Comparison of ENCODE assay signal across 1 cellular context in genomic region chr4:112896326-112896892, GRCh38.
TF ChIP-seq lines count a peak whose summit lies in the region.

No MANE protein-coding gene starts in this region.

TF ChIP-seq in IMR-90, 13 proteins besides CTCF, POLR2A, EP300 and RAD21:
- TF ChIP-seq ELK1 (IDR thresholded peaks at IDR 0.05; ENCODE audit: borderline replicate concordance, low read depth, low read length): no peak
- TF ChIP-seq BHLHE40 (IDR thresholded peaks at IDR 0.05; ENCODE audit: low read depth, low read length): no peak
- TF ChIP-seq MAZ (IDR thresholded peaks at IDR 0.05; ENCODE audit: borderline replicate concordance, low read depth, low read length): no peak
- TF ChIP-seq, protein P1, sequence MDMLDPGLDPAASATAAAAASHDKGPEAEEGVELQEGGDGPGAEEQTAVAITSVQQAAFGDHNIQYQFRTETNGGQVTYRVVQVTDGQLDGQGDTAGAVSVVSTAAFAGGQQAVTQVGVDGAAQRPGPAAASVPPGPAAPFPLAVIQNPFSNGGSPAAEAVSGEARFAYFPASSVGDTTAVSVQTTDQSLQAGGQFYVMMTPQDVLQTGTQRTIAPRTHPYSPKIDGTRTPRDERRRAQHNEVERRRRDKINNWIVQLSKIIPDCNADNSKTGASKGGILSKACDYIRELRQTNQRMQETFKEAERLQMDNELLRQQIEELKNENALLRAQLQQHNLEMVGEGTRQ (IDR thresholded peaks at IDR 0.05; ENCODE audit: low read depth, low read length): no peak
- TF ChIP-seq SMC3 (IDR thresholded peaks at IDR 0.05; ENCODE audit: low read depth, low read length): no peak
- TF ChIP-seq RCOR1 (IDR thresholded peaks at IDR 0.05; ENCODE audit: insufficient replicate concordance, low read length): no peak
- no peak for TF ChIP-seq CHD1 (IDR thresholded peaks at IDR 0.05; ENCODE audit: low read depth, low read length)
- TF ChIP-seq RFX5 (IDR thresholded peaks at IDR 0.05; ENCODE audit: low read depth, low read length): no peak
- no peak for TF ChIP-seq CEBPB (IDR thresholded peaks at IDR 0.05; ENCODE audit: low read depth, low read length)
- TF ChIP-seq FOS (IDR thresholded peaks at IDR 0.05; ENCODE audit: low read depth, low read length): no peak
- TF ChIP-seq MXI1 (IDR thresholded peaks at IDR 0.05; ENCODE audit: borderline replicate concordance, low read depth, low read length): no peak
- no peak for TF ChIP-seq MAFK (IDR thresholded peaks at IDR 0.05; ENCODE audit: low read depth, low read length)
- TF ChIP-seq NFE2L2 (IDR thresholded peaks at IDR 0.05; ENCODE audit: low read depth, low read length): no peak
